Comparison of ENCODE assay signal across 2 cellular contexts in genomic region chr12:56425940-56426438, GRCh38.
A peak's percentile ranks its signal among the peaks of the same experiment; 100 is the strongest.
TF ChIP-seq lines count a peak whose summit lies in the region.

No MANE protein-coding gene starts in this region.

TF ChIP-seq in liver, 16 proteins besides CTCF, POLR2A, EP300 and RAD21:
- TF ChIP-seq FOXA2 (IDR thresholded peaks at IDR 0.05), result no peak
- no peak for TF ChIP-seq REST (IDR thresholded peaks at IDR 0.05)
- no peak for TF ChIP-seq JUND (IDR thresholded peaks at IDR 0.05)
- peak; percentile 38 for TF ChIP-seq HNF4G (IDR thresholded peaks at IDR 0.05)
- no peak for TF ChIP-seq YY1 (IDR thresholded peaks at IDR 0.05)
- no peak for TF ChIP-seq FOXA1 (IDR thresholded peaks at IDR 0.05)
- TF ChIP-seq RXRA (IDR thresholded peaks at IDR 0.05), result peak in 1 of 2 donors; percentile 21
- TF ChIP-seq EGR1 (IDR thresholded peaks at IDR 0.05; ENCODE audit: low read depth in 2 of 2), result no peak
- peak; percentile 64 to 72 for TF ChIP-seq HNF4A (conservative IDR thresholded peaks at IDR 0.05)
- TF ChIP-seq GABPA (IDR thresholded peaks at IDR 0.05 in 1 of 2, conservative IDR thresholded peaks at IDR 0.05 in 1 of 2), result no peak
- no peak for TF ChIP-seq NR2F2 (IDR thresholded peaks at IDR 0.05)
- peak; percentile 34 for TF ChIP-seq SP1 (IDR thresholded peaks at IDR 0.05)
- TF ChIP-seq ZBTB33 (IDR thresholded peaks at IDR 0.05), result no peak
- no peak for TF ChIP-seq TAF1 (conservative IDR thresholded peaks at IDR 0.05)
- no peak for TF ChIP-seq MAX (IDR thresholded peaks at IDR 0.05)
- no peak for TF ChIP-seq ATF3 (IDR thresholded peaks at IDR 0.05)

TF ChIP-seq in HepG2, 621 proteins besides CTCF, POLR2A, EP300 and RAD21:
- TF ChIP-seq ZNF772 (CRISPR knock-in tag; IDR thresholded peaks at IDR 0.05), result no peak
- no peak for TF ChIP-seq KAT2B (IDR thresholded peaks at IDR 0.05; ENCODE audit: borderline replicate concordance, low read depth, low read length)
TF ChIP-seq in HepG2: peak in this region for 0.
